12 cellular contexts compared by ENCODE assay signal in genomic region chr1:47536646-47537118, GRCh38.
"Had no signal": no experiment of that assay in that cellular context is flagged by ENCODE, and none has a peak within 500 bp of the region (broad histone marks: within the 10 kb centered on the region; RNA-seq: fewer than 3 reads in every experiment).

No MANE protein-coding gene starts in this region.

- H3K27ac Mint-ChIP-seq: activated CD8-positive, alpha-beta T cell treated with anti-CD3 and anti-CD28 coated beads, Interleukin-2, amount 10 ng/mL, durations not matched to agents 7 days and 5 days; stimulated activated naive CD8-positive, alpha-beta T cell treated with anti-CD3 and anti-CD28 coated beads, Interleukin-15, Interleukin-2, amounts not matched to agents 100 ng/mL and 50 ng/mL, for 24 hours had no signal

- H3K4me3 Mint-ChIP-seq: activated CD8-positive, alpha-beta T cell treated with anti-CD3 and anti-CD28 coated beads, Interleukin-2, amount 10 ng/mL, durations not matched to agents 7 days and 5 days; stimulated activated naive CD8-positive, alpha-beta T cell treated with anti-CD3 and anti-CD28 coated beads, Interleukin-15, Interleukin-2, amounts not matched to agents 100 ng/mL and 50 ng/mL, for 24 hours had no signal

- H3K9me3 Mint-ChIP-seq: stimulated activated naive CD8-positive, alpha-beta T cell treated with anti-CD3 and anti-CD28 coated beads, Interleukin-15, Interleukin-2, amounts not matched to agents 100 ng/mL and 50 ng/mL, for 24 hours had no signal

- DNase-seq: activated CD4-positive, alpha-beta T cell treated with anti-CD3 and anti-CD28 coated beads for 4 hours; activated CD8-positive, alpha-beta memory T cell treated with anti-CD3 and anti-CD28 coated beads, Interleukin-2, amount 50 U/mL, for 48 hours; activated CD8-positive, alpha-beta T cell treated with anti-CD3 and anti-CD28 coated beads, Interleukin-2, amount 10 ng/mL, durations not matched to agents 7 days and 5 days; effector CD8-positive, alpha-beta T cell; foreskin melanocyte; heart right ventricle; stimulated activated CD4-positive, alpha-beta T cell treated with anti-CD3 and anti-CD28 coated beads, Interleukin-15, amount 100 ng/mL, for 24 hours; stimulated activated CD4-positive, alpha-beta T cell treated with anti-CD3 and anti-CD28 coated beads, Interleukin-4, amount 100 ng/mL, for 24 hours; T-helper 9 cell; WERI-Rb-1 had no signal

- H3K27ac ChIP-seq: heart right ventricle, pancreas, WERI-Rb-1 had no signal
